19 cellular contexts compared by ENCODE assay signal in genomic region chr17:67136191-67137025, GRCh38.
DNase-seq lines count a peak whose midpoint lies in the region; ATAC-seq and TF ChIP-seq lines count a peak whose summit lies in the region.
"Had no signal": no experiment of that assay in that cellular context is flagged by ENCODE, and none has a peak within 500 bp of the region (broad histone marks: within the 10 kb centered on the region; RNA-seq: fewer than 3 reads in every experiment).

No MANE protein-coding gene starts in this region.

- in situ Hi-C loops in G401 (cut with HindIII; ENCODE audit: low sequenced_read_pairs) = no loop called here

- H3K9me3 Mint-ChIP-seq in immature natural killer cell = no peaks in the 10 kb centered on the region

- no peak for ATAC-seq in upper lobe of right lung

- intact Hi-C loops in upper lobe of right lung (cut with DNase I) = no loop called here

- no peaks in the 10 kb centered on the region for H3K9me3 ChIP-seq in upper lobe of right lung
- H3K9me3 ChIP-seq: SJCRH30 had no signal

- peaks cover 0 to 32% (median 12%) of the 10 kb centered on the region in 3 donors for H3K36me3 Mint-ChIP-seq in immature natural killer cell

- DNase-seq in EL (peak; percentile 64), HS-5 (ENCODE audit: low read depth) (peak; percentile 38), amniotic stem cell (lab: John Stamatoyannopoulos, UW) (peak; percentile 22), immature natural killer cell (no peak), G401 (ENCODE audit: low spot score) (no peak), NCI-H446 treated with DMSO at 0.1 percent for 48 hours (lab: John Stamatoyannopoulos, UW) (no peak), upper lobe of right lung (no peak)
- no peak for DNase-seq in effector CD8-positive, alpha-beta T cell (lab: John Stamatoyannopoulos, UW)
- DNase-seq: C1 segment of cervical spinal cord, DND-41, KG1, NCI-H1048, NCI-H1436 treated with DMSO at 0.1 percent for 48 hours, NCI-H2029 treated with DMSO at 0.1 percent for 48 hours, NCI-H2171 treated with DMSO at 0.1 percent for 48 hours, NCI-H748 treated with DMSO at 0.1 percent for 48 hours, SJCRH30 had no signal

- TF ChIP-seq CTCF in upper lobe of right lung (IDR thresholded peaks at IDR 0.05) = no peak

- no peak overlapping the region for H3K27ac ChIP-seq in upper lobe of right lung
- H3K27ac ChIP-seq: HL-60, RWPE1, SJCRH30 had no signal

- H3K4me1 ChIP-seq in upper lobe of right lung = no peaks in the 10 kb centered on the region

- H3K27ac Mint-ChIP-seq in immature natural killer cell = peak overlapping the region in 4 of 6 donors; percentile 31 to 70 (median 39)

- peaks cover 37 to 57% of the 10 kb centered on the region in 2 donors for H3K4me1 Mint-ChIP-seq in immature natural killer cell

- H3K27me3 ChIP-seq in upper lobe of right lung = no peaks in the 10 kb centered on the region
- H3K27me3 ChIP-seq: SJCRH30 had no signal

- peaks cover 68% of the 10 kb centered on the region for H3K36me3 ChIP-seq in upper lobe of right lung

- no peak overlapping the region for H3K4me3 ChIP-seq in upper lobe of right lung
- H3K4me3 ChIP-seq: SJCRH30 had no signal

- peaks cover 0 to 3% (median 0%) of the 10 kb centered on the region in 3 donors for H3K27me3 Mint-ChIP-seq in immature natural killer cell (ENCODE audit: low read depth in 3 of 3)

- no peak overlapping the region for H3K4me3 Mint-ChIP-seq in immature natural killer cell

Comparison
In these comparisons a context has a peak if more than half of its experiments do, and no peak if none do; other contexts are left out.
1. DNase-seq: peak in EL (single experiment), HS-5 (single experiment) and amniotic stem cell (single experiment); none in immature natural killer cell (0 of 3), G401 (single experiment), NCI-H446 treated with DMSO at 0.1 percent for 48 hours (single experiment), effector CD8-positive, alpha-beta T cell (single experiment) and upper lobe of right lung (single experiment).